ENCODE assay signal across 8 cellular contexts in genomic region chr12:94644141-94644575, GRCh38. TPM values are rescaled to one million over a fixed set of nuclear protein-coding genes. Genes with fewer than 3 reads are reported as not detected.
DNase-seq lines count a peak whose midpoint lies in the region; ATAC-seq and TF ChIP-seq lines count a peak whose summit lies in the region.

No MANE protein-coding gene starts in this region.

- POLR2A ChIA-PET in HEK293T (lab: Yijun Ruan, JAX) = no interaction called here

- peak overlapping the region; percentile 66 to 75 for H3K4me3 Mint-ChIP-seq in activated T-cell treated with anti-CD3 and anti-CD28 coated beads, Interleukin-2, amount 50 U/mL, for 72 hours

- no peaks in the 10 kb centered on the region for H3K9me3 Mint-ChIP-seq in activated T-cell treated with anti-CD3 and anti-CD28 coated beads, Interleukin-2, amount 50 U/mL, for 72 hours

- peaks cover 39% of the 10 kb centered on the region for H3K4me1 Mint-ChIP-seq in activated T-cell treated with anti-CD3 and anti-CD28 coated beads, Interleukin-2, amount 50 U/mL, for 72 hours (ENCODE audit: low read depth)

- peaks cover 67% of the 10 kb centered on the region for H3K27me3 Mint-ChIP-seq in activated T-cell treated with anti-CD3 and anti-CD28 coated beads, Interleukin-2, amount 50 U/mL, for 72 hours (ENCODE audit: low read depth)

- TF ChIP-seq CTCF in GM13976 (IDR thresholded peaks at IDR 0.05; ENCODE audit: borderline replicate concordance, control extremely low read depth, extremely low read depth, insufficient read depth, missing control alignments) = no peak

- in situ Hi-C loops in GM13976 (cut with MboI; ENCODE audit: low sequenced_read_pairs, unreplicated experiment) = no loop called here

- no peaks in the 10 kb centered on the region for H3K36me3 Mint-ChIP-seq in activated T-cell treated with anti-CD3 and anti-CD28 coated beads, Interleukin-2, amount 50 U/mL, for 72 hours (ENCODE audit: insufficient read depth in 2 of 2)

- peak overlapping the region; percentile 39 for H3K27ac Mint-ChIP-seq in activated T-cell treated with anti-CD3 and anti-CD28 coated beads, Interleukin-2, amount 50 U/mL, for 72 hours

- CTCF ChIA-PET in HEK293T (lab: Yijun Ruan, JAX) = no interaction called here

- DNase-seq in activated T-cell treated with anti-CD3 and anti-CD28 coated beads, Interleukin-2, amount 50 U/mL, for 72 hours = peak; percentile 22 to 23
- DNase-seq in left lobe of liver (ENCODE audit: low spot score) = peak; percentile 49
- DNase-seq in AG20443 (ENCODE audit: low spot score) = no peak
- DNase-seq in HEK293T (ENCODE audit: extremely low spot score) = no peak
- no peak for DNase-seq in epidermal melanocyte (ENCODE audit: insufficient read length, low spot score)
- DNase-seq in GM13976 (ENCODE audit: low spot score) = no peak

- peak; percentile 40 for ATAC-seq in GM18517 (IDR thresholded peaks at IDR 0.05; ENCODE audit: unreplicated experiment)
- peak; percentile 47 for ATAC-seq in HG03196 (IDR thresholded peaks at IDR 0.05; ENCODE audit: unreplicated experiment)
- ATAC-seq in activated T-cell treated with anti-CD3 and anti-CD28 coated beads, Interleukin-2, amount 50 U/mL, for 72 hours (replicated peaks in 1 of 2) = peak; percentile 62 to 67
- ATAC-seq in left lobe of liver = peak; percentile 33

TF ChIP-seq in HEK293T, 16 proteins besides CTCF, POLR2A, EP300 and RAD21:
- TF ChIP-seq ZNF384 (IDR thresholded peaks at IDR 0.05) (no peak), TARDBP (IDR thresholded peaks at IDR 0.05) (no peak), ELF4 (IDR thresholded peaks at IDR 0.05) (no peak), LEF1 (IDR thresholded peaks at IDR 0.05; ENCODE audit: borderline replicate concordance) (no peak), ARNT (IDR thresholded peaks at IDR 0.05) (no peak), L3MBTL2 (conservative IDR thresholded peaks at IDR 0.05) (no peak), BHLHE40 (IDR thresholded peaks at IDR 0.05; ENCODE audit: borderline replicate concordance) (no peak), HDGF (IDR thresholded peaks at IDR 0.05; ENCODE audit: borderline replicate concordance) (no peak), PKNOX1 (IDR thresholded peaks at IDR 0.05) (no peak), SUZ12 (IDR thresholded peaks at IDR 0.05) (no peak), FOXA1 (IDR thresholded peaks at IDR 0.05) (no peak)

RNA-seq across cellular contexts. Expression of gene TMCC3, which starts 6.2 kb away (rescaled TPM):
- total RNA-seq in activated T-cell treated with anti-CD3 and anti-CD28 coated beads, Interleukin-2, amount 50 U/mL, for 72 hours = 1 to 10 TPM in 1 of 2 donors, under 1 TPM in 1; 0.77 to 1.6 TPM
- total RNA-seq in left lobe of liver = 2.6 TPM

Comparison
In these comparisons a context has a peak if more than half of its experiments do, and no peak if none do; other contexts are left out.
1. DNase-seq: peak in activated T-cell treated with anti-CD3 and anti-CD28 coated beads, Interleukin-2, amount 50 U/mL, for 72 hours (2 of 2) and left lobe of liver (single experiment); none in AG20443 (single experiment), HEK293T (single experiment), epidermal melanocyte (single experiment) and GM13976 (single experiment).
2. Peak in every context shown above with its lines, with median percentiles within 50 percentile points of each other: ATAC-seq.